In the genomic region with DNA sequence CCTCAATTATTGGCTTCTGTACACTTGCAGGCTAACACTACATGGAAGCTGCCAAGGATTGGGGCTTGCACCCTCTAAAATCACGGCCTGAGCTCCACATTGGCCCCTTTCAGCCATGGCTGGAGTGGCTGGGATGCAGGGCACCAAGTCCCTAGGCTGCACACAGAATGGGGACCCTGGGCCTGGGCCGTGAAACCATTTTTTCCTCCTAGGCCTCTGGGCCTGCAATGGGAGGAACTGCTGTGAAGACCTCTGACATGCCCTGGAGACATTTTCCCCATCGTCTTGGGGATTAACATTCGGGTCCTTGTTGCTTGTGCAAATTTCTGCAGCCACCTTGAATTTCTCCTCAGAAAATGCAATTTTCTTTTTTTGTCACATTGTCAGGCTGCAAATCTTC, we compare ENCODE assay signal across 1 cellular context. TPM values are rescaled to one million over a fixed set of nuclear protein-coding genes. Genes with fewer than 3 reads are reported as not detected.
"Had no signal": no experiment of that assay in that cellular context is flagged by ENCODE, and none has a peak within 500 bp of the region (broad histone marks: within the 10 kb centered on the region; RNA-seq: fewer than 3 reads in every experiment).

No MANE protein-coding gene starts in this region.

RNA-seq across cellular contexts. Expression of a gene that starts 23.6 kb away (rescaled TPM):
- total RNA-seq: HepG2 had no signal
- polyA plus RNA-seq: HepG2 had no signal
